19 cellular contexts compared by ENCODE assay signal in genomic region chr10:43048301-43049051, GRCh38. TPM values are rescaled to one million over a fixed set of nuclear protein-coding genes. Genes with fewer than 3 reads are reported as not detected.
DNase-seq lines count a peak whose midpoint lies in the region; ATAC-seq and TF ChIP-seq lines count a peak whose summit lies in the region.
"Had no signal": no experiment of that assay in that cellular context is flagged by ENCODE, and none has a peak within 500 bp of the region (broad histone marks: within the 10 kb centered on the region; RNA-seq: fewer than 3 reads in every experiment).

No MANE protein-coding gene starts in this region.

- H3K9me3 Mint-ChIP-seq in chondrocyte (ENCODE audit: low read depth) (no peaks in the 10 kb centered on the region), nephron progenitor cell (no peaks in the 10 kb centered on the region)

- H3K4me1 Mint-ChIP-seq in chondrocyte (ENCODE audit: low read depth), result peaks cover 10% of the 10 kb centered on the region
- peaks cover 24% of the 10 kb centered on the region for H3K4me1 Mint-ChIP-seq in nephron progenitor cell

- ATAC-seq in HG02885 (IDR thresholded peaks at IDR 0.05; ENCODE audit: poor library complexity, unreplicated experiment), result no peak

- H3K27me3 Mint-ChIP-seq in chondrocyte (ENCODE audit: low read depth), result peaks cover 19% of the 10 kb centered on the region
- peaks cover 27% of the 10 kb centered on the region for H3K27me3 Mint-ChIP-seq in nephron progenitor cell (ENCODE audit: low read depth, poor library complexity)

- peak; percentile 1 for DNase-seq in AG09309 (ENCODE audit: low read depth)
- DNase-seq in GM03348 (ENCODE audit: low spot score), result peak; percentile 39
- DNase-seq in chondrocyte (ENCODE audit: low spot score), result peak; percentile 68
- DNase-seq in nephron progenitor cell, result peak; percentile 1
- no peak for DNase-seq in HPDE6-E6E7 (ENCODE audit: extremely low spot score)
- no peak for DNase-seq in NCI-H748 treated with DMSO at 0.1 percent for 48 hours (lab: John Stamatoyannopoulos, UW)
- DNase-seq in SK-N-DZ (ENCODE audit: low spot score), result no peak
- DNase-seq: activated CD4-positive, alpha-beta T cell treated with anti-CD3 and anti-CD28 coated beads, Interleukin-2, amount 50 U/mL, for 1 hour; C1 segment of cervical spinal cord; cerebellar nuclear complex; midbrain; NCI-H1930; NCI-H510A treated with DMSO at 0.1 percent for 48 hours; OCI-M1; spleen; stomach had no signal

- H3K4me3 Mint-ChIP-seq in chondrocyte (ENCODE audit: unreplicated experiment) (no peak overlapping the region), nephron progenitor cell (no peak overlapping the region)

- H3K36me3 Mint-ChIP-seq in chondrocyte (ENCODE audit: low read depth) (no peaks in the 10 kb centered on the region), nephron progenitor cell (ENCODE audit: low read depth) (no peaks in the 10 kb centered on the region)

- no peak overlapping the region for H3K4me3 ChIP-seq in AG09309 (ENCODE audit: control insufficient read depth, low read depth, low read length)
- H3K4me3 ChIP-seq: spleen, stomach had no signal

- H3K27ac Mint-ChIP-seq in chondrocyte (ENCODE audit: unreplicated experiment) (no peak overlapping the region), nephron progenitor cell (no peak overlapping the region)

- TF ChIP-seq CTCF in AG09309 (IDR thresholded peaks at IDR 0.05; ENCODE audit: control insufficient read depth, insufficient read depth, low read depth, low read length, missing control alignments), result no peak
- no peak for TF ChIP-seq CTCF in chondrocyte (IDR thresholded peaks at IDR 0.05)
- no peak for TF ChIP-seq CTCF in nephron progenitor cell (IDR thresholded peaks at IDR 0.05)

RNA-seq across cellular contexts. Expression of gene RET, which starts 28.4 kb away (rescaled TPM):
- 0.12 to 0.18 TPM in 2 of 3 replicates, not detected in the other for total RNA-seq in chondrocyte
- 11.9 and 13.3 TPM in 2 replicates for polyA plus RNA-seq in SK-N-DZ (2014; cell fraction: cytosol; rRNA removed)
- 21.6 and 29.1 TPM in 2 replicates for polyA plus RNA-seq in SK-N-DZ (2014; cell fraction: nucleus; rRNA removed)
- total RNA-seq: HT-29, SK-MEL-5 had no signal

Comparison
In these comparisons a context has a peak if more than half of its experiments do, and no peak if none do; other contexts are left out.
1. DNase-seq: peak in AG09309 (single experiment), GM03348 (single experiment), chondrocyte (single experiment) and nephron progenitor cell (single experiment); none in HPDE6-E6E7 (single experiment), NCI-H748 treated with DMSO at 0.1 percent for 48 hours (single experiment) and SK-N-DZ (single experiment).